Comparison of ENCODE assay signal across 8 cellular contexts in genomic region chr5:8570529-8570928, GRCh38.
"Had no signal": no experiment of that assay in that cellular context is flagged by ENCODE, and none has a peak within 500 bp of the region (broad histone marks: within the 10 kb centered on the region; RNA-seq: fewer than 3 reads in every experiment).

No MANE protein-coding gene starts in this region.

- H3K4me3 ChIP-seq: GM12878 had no signal

- DNase-seq: GDM1, GF-D8 had no signal

- FAIRE-seq: G401.6, GM12878, GM12891, GM12892, GM18507, GM19239 had no signal

- ATAC-seq: GM12878 had no signal
